23 cellular contexts compared by ENCODE assay signal in genomic region chr5:133579766-133580165, GRCh38. TPM values are rescaled to one million over a fixed set of nuclear protein-coding genes. Genes with fewer than 3 reads are reported as not detected.
A peak's percentile ranks its signal among the peaks of the same experiment; 100 is the strongest.
DNase-seq lines count a peak whose midpoint lies in the region; ATAC-seq and TF ChIP-seq lines count a peak whose summit lies in the region.
"Had no signal": no experiment of that assay in that cellular context is flagged by ENCODE, and none has a peak within 500 bp of the region (broad histone marks: within the 10 kb centered on the region; RNA-seq: fewer than 3 reads in every experiment).

No MANE protein-coding gene starts in this region.

- peak overlapping the region; percentile 18 for H3K27ac Mint-ChIP-seq in glutamatergic neuron (ENCODE audit: unreplicated experiment)
- no peak overlapping the region for H3K27ac Mint-ChIP-seq in osteocyte (ENCODE audit: unreplicated experiment)
- no peak overlapping the region for H3K27ac Mint-ChIP-seq in activated T-cell treated with anti-CD3 and anti-CD28 coated beads, Interleukin-2, amount 50 U/mL, for 24 hours
- H3K27ac Mint-ChIP-seq: CD14-positive monocyte; CD4-positive, alpha-beta memory T cell; CD4-positive, CD25-positive, alpha-beta regulatory T cell; CD8-positive, alpha-beta memory T cell had no signal

- H3K36me3 Mint-ChIP-seq in glutamatergic neuron (ENCODE audit: unreplicated experiment) = no peaks in the 10 kb centered on the region
- no peaks in the 10 kb centered on the region for H3K36me3 Mint-ChIP-seq in osteocyte (ENCODE audit: unreplicated experiment)
- no peaks in the 10 kb centered on the region for H3K36me3 Mint-ChIP-seq in activated T-cell treated with anti-CD3 and anti-CD28 coated beads, Interleukin-2, amount 50 U/mL, for 24 hours (ENCODE audit: low read depth)
- H3K36me3 Mint-ChIP-seq: CD14-positive monocyte; CD4-positive, alpha-beta memory T cell; CD4-positive, CD25-positive, alpha-beta regulatory T cell; CD8-positive, alpha-beta memory T cell had no signal

- H3K4me1 Mint-ChIP-seq in glutamatergic neuron (ENCODE audit: low read depth, unreplicated experiment) (no peaks in the 10 kb centered on the region), osteocyte (ENCODE audit: unreplicated experiment) (no peaks in the 10 kb centered on the region)
- H3K4me1 Mint-ChIP-seq in activated T-cell treated with anti-CD3 and anti-CD28 coated beads, Interleukin-2, amount 50 U/mL, for 24 hours (ENCODE audit: low read depth) = no peaks in the 10 kb centered on the region
- H3K4me1 Mint-ChIP-seq: CD14-positive monocyte; CD4-positive, alpha-beta memory T cell; CD4-positive, CD25-positive, alpha-beta regulatory T cell; CD8-positive, alpha-beta memory T cell had no signal

- H3K4me3 Mint-ChIP-seq in glutamatergic neuron (ENCODE audit: unreplicated experiment) = no peak overlapping the region
- no peak overlapping the region for H3K4me3 Mint-ChIP-seq in osteocyte (ENCODE audit: unreplicated experiment)
- H3K4me3 Mint-ChIP-seq in activated T-cell treated with anti-CD3 and anti-CD28 coated beads, Interleukin-2, amount 50 U/mL, for 24 hours = no peak overlapping the region
- H3K4me3 Mint-ChIP-seq: CD14-positive monocyte; CD4-positive, alpha-beta memory T cell; CD4-positive, CD25-positive, alpha-beta regulatory T cell; CD8-positive, alpha-beta memory T cell had no signal

- ATAC-seq in GM21526 (IDR thresholded peaks at IDR 0.05; ENCODE audit: low FRiP score, unreplicated experiment) (no peak), HG02981 (IDR thresholded peaks at IDR 0.05; ENCODE audit: unreplicated experiment) (no peak)
- ATAC-seq: GM12878 had no signal

- peaks cover 5% of the 10 kb centered on the region for H3K27me3 Mint-ChIP-seq in glutamatergic neuron (ENCODE audit: unreplicated experiment)
- peaks cover 4% of the 10 kb centered on the region for H3K27me3 Mint-ChIP-seq in osteocyte (ENCODE audit: unreplicated experiment)
- peaks cover 42% of the 10 kb centered on the region for H3K27me3 Mint-ChIP-seq in activated T-cell treated with anti-CD3 and anti-CD28 coated beads, Interleukin-2, amount 50 U/mL, for 24 hours

- TF ChIP-seq CTCF in glutamatergic neuron (IDR thresholded peaks at IDR 0.05; ENCODE audit: partially characterized antibody, unreplicated experiment) = no peak
- no peak for TF ChIP-seq CTCF in osteocyte (IDR thresholded peaks at IDR 0.05)

- H3K9me3 Mint-ChIP-seq in glutamatergic neuron (ENCODE audit: unreplicated experiment) (peaks cover 2% of the 10 kb centered on the region), osteocyte (ENCODE audit: unreplicated experiment) (no peaks in the 10 kb centered on the region)
- H3K9me3 Mint-ChIP-seq in activated T-cell treated with anti-CD3 and anti-CD28 coated beads, Interleukin-2, amount 50 U/mL, for 24 hours = no peaks in the 10 kb centered on the region

- DNase-seq in glutamatergic neuron = no peak
- peak; percentile 70 for DNase-seq in osteocyte (ENCODE audit: extremely low spot score, unreplicated experiment)
- no peak for DNase-seq in activated T-cell treated with anti-CD3 and anti-CD28 coated beads, Interleukin-2, amount 50 U/mL, for 24 hours
- DNase-seq: 8988T; ACHN; BE2C; C1 segment of cervical spinal cord; CD4-positive, alpha-beta memory T cell; CD4-positive, CD25-positive, alpha-beta regulatory T cell; CD8-positive, alpha-beta memory T cell; COR-L47; DMS 273 treated with DMSO at 0.1 percent for 48 hours; DMS153; DMS53; DMS79; DND-41; EL; GDM1 had no signal

RNA-seq across cellular contexts. Expression of gene FSTL4, which starts 32.6 kb away (rescaled TPM):
- total RNA-seq in glutamatergic neuron (ENCODE audit: unreplicated experiment) (29.0 TPM), osteocyte (not detected in 2 replicates)
- total RNA-seq: CD4-positive, alpha-beta memory T cell; G401 had no signal

Comparison
In these comparisons a context has a peak if more than half of its experiments do, and no peak if none do; other contexts are left out.
1. RNA of gene FSTL4, which starts 32.6 kb away (total RNA-seq): 29.0 TPM in glutamatergic neuron (single experiment); not detected in osteocyte; every median in the first group is over 10 times any median in the second.